Comparison of ENCODE assay signal across 8 cellular contexts in genomic region chr17:4903051-4903818, GRCh38. TPM values are rescaled to one million over a fixed set of nuclear protein-coding genes. Genes with fewer than 3 reads are reported as not detected.
DNase-seq lines count a peak whose midpoint lies in the region; ATAC-seq and TF ChIP-seq lines count a peak whose summit lies in the region.

Gene CHRNE (minus strand): TSS chr17:4903098. CDS start chr17:4903063, 35 bp downstream.

- POLR2A ChIA-PET in naive thymus-derived CD8-positive, alpha-beta T cell (lab: Charles Lee): interaction anchor here (0.6 to 1.7 kb wide), 8 partner anchors 59 to 209 kb away, joined by 3 to 8 read pairs (median 4); partner anchors contain the start of genes ARRB2, CAMTA2, SPAG7 and ZNF232

- TF ChIP-seq CTCF in OCI-LY3 (IDR thresholded peaks at IDR 0.05; ENCODE audit: low read depth, low read length) (peak; percentile 63), epithelial cell of esophagus (IDR thresholded peaks at IDR 0.05; ENCODE audit: insufficient read depth, low read depth, low read length, missing control alignments) (peak; percentile 83)

- H3K27me3 Mint-ChIP-seq in naive thymus-derived CD8-positive, alpha-beta T cell: peaks cover 0 to 2% (median 0%) of the 10 kb centered on the region in 5 donors

- no peaks in the 10 kb centered on the region for H3K9me3 Mint-ChIP-seq in naive thymus-derived CD8-positive, alpha-beta T cell

- H3K4me2 ChIP-seq in OCI-LY3 (ENCODE audit: low read length): peak within 1 kb of the TSS; percentile 34

- H3K36me3 ChIP-seq in OCI-LY3 (replicated peaks; ENCODE audit: low read depth, low read length): no peaks in the 10 kb centered on the region

- H3K4me3 ChIP-seq in OCI-LY3 (ENCODE audit: low read length) (no peak within 1 kb of the TSS; the same call in 1 of the 2 replicates), epithelial cell of esophagus (ENCODE audit: low read length) (no peak within 1 kb of the TSS)

- H3K9ac ChIP-seq in OCI-LY3 (ENCODE audit: low read length): no peak within 1 kb of the TSS

- no peaks in the 10 kb centered on the region for H3K9me3 ChIP-seq in OCI-LY3 (ENCODE audit: insufficient read depth, low read length)

- no peaks in the 10 kb centered on the region for H4K20me1 ChIP-seq in OCI-LY3 (ENCODE audit: insufficient read depth, low read length)

- H3K4me1 Mint-ChIP-seq in naive thymus-derived CD8-positive, alpha-beta T cell: peaks cover 26 to 45% (median 41%) of the 10 kb centered on the region in 4 donors

- H3K27me3 ChIP-seq in OCI-LY3 (ENCODE audit: low read depth, low read length): no peaks in the 10 kb centered on the region

- H3K27ac ChIP-seq in OCI-LY3 (ENCODE audit: low read length): no peak within 1 kb of the TSS

- peak; percentile 26 to 27 for ATAC-seq in naive thymus-derived CD8-positive, alpha-beta T cell
- no peak for ATAC-seq in HG03045 (IDR thresholded peaks at IDR 0.05; ENCODE audit: unreplicated experiment)

- peak within 1 kb of the TSS; percentile 27 to 99 (median 84) for H3K27ac Mint-ChIP-seq in naive thymus-derived CD8-positive, alpha-beta T cell

- H3K36me3 Mint-ChIP-seq in naive thymus-derived CD8-positive, alpha-beta T cell: no peaks in the 10 kb centered on the region

- peak within 1 kb of the TSS; percentile 40 to 86 (median 72) for H3K4me3 Mint-ChIP-seq in naive thymus-derived CD8-positive, alpha-beta T cell

- no peak within 1 kb of the TSS for H2AFZ ChIP-seq in OCI-LY3 (ENCODE audit: low read depth, low read length)

- DNase-seq in COLO668 (lab: John Stamatoyannopoulos, UW; ENCODE audit: unreplicated experiment) (peak; percentile 73), HT-29 (ENCODE audit: low spot score) (peak; percentile 82), activated T-cell treated with anti-CD3 and anti-CD28 coated beads for 24 hours (ENCODE audit: low read depth) (peak; percentile 69), epithelial cell of esophagus (ENCODE audit: low read depth) (peak; percentile 92)
- DNase-seq in naive thymus-derived CD8-positive, alpha-beta T cell: peak; percentile 51 to 88 (median 76)
- peak; percentile 66 for DNase-seq in stimulated activated naive CD4-positive, alpha-beta T cell treated with Interleukin-2 at 50 U/mL for 16 hours (lab: John Stamatoyannopoulos, UW)

- H3K4me1 ChIP-seq in OCI-LY3 (ENCODE audit: low read length): peaks cover 15% of the 10 kb centered on the region

- no peaks in the 10 kb centered on the region for H3K79me2 ChIP-seq in OCI-LY3 (ENCODE audit: low read length)

RNA-seq across cellular contexts. Expression of gene CHRNE, which starts in this region (rescaled TPM):
- total RNA-seq in HT-29 (2014; rRNA removed; shearing (Covaris generic)): not detected in 2 replicates
- total RNA-seq in naive thymus-derived CD8-positive, alpha-beta T cell: 1 to 10 TPM in 1 of 2 experiments, under 1 TPM in 1; 0.94 to 1.3 TPM
- polyA plus RNA-seq in naive thymus-derived CD8-positive, alpha-beta T cell: under 1 TPM; 0.19 to 0.58 (median 0.20) TPM

Comparison
In these comparisons a context has a peak if more than half of its experiments do, and no peak if none do; other contexts are left out.
1. Peak in DNase-seq in HT-29; RNA of the gene not detected or under 1 TPM.